In genomic region chr4:123524958-123525628, GRCh38 we compare ENCODE assay signal across 21 cellular contexts.
DNase-seq lines count a peak whose midpoint lies in the region; ATAC-seq and TF ChIP-seq lines count a peak whose summit lies in the region.
"Had no signal": no experiment of that assay in that cellular context is flagged by ENCODE, and none has a peak within 500 bp of the region (broad histone marks: within the 10 kb centered on the region; RNA-seq: fewer than 3 reads in every experiment).

No MANE protein-coding gene starts in this region.

- H3K9me3 Mint-ChIP-seq in progenitor cell of endocrine pancreas (ENCODE audit: low read depth), result peaks cover 3% of the 10 kb centered on the region
- H3K9me3 Mint-ChIP-seq: HFFc6 had no signal

- H3K27ac Mint-ChIP-seq in progenitor cell of endocrine pancreas, result peak overlapping the region; percentile 45
- H3K27ac Mint-ChIP-seq: HFFc6 had no signal

- H3K27me3 Mint-ChIP-seq in progenitor cell of endocrine pancreas, result no peaks in the 10 kb centered on the region

- no peak overlapping the region for H3K4me3 ChIP-seq in fibroblast of villous mesenchyme (ENCODE audit: low read depth, low read length)
- H3K4me3 ChIP-seq: tibial artery had no signal

- DNase-seq in DMS53 treated with DMSO at 0.1 percent for 48 hours (lab: John Stamatoyannopoulos, UW; ENCODE audit: unreplicated experiment) (peak; percentile 73), NCI-H69 (lab: John Stamatoyannopoulos, UW) (peak; percentile 40), fibroblast of villous mesenchyme (ENCODE audit: low read depth) (peak; percentile 95), progenitor cell of endocrine pancreas (ENCODE audit: low spot score, unreplicated experiment) (no peak), NCI-H2227 (lab: John Stamatoyannopoulos, UW; ENCODE audit: unreplicated experiment) (no peak), globus pallidus (ENCODE audit: low spot score) (no peak)
- DNase-seq: activated CD4-positive, CD25-positive, alpha-beta regulatory T cell treated with anti-CD3 and anti-CD28 coated beads, Interleukin-2, amount 50 U/mL, for 72 hours; activated CD8-positive, alpha-beta memory T cell treated with anti-CD3 and anti-CD28 coated beads for 24 hours; activated naive CD4-positive, alpha-beta T cell treated with anti-CD3 and anti-CD28 coated beads, Interleukin-2, amount 50 U/mL, for 16 hours; activated T-cell treated with anti-CD3 and anti-CD28 coated beads, Interleukin-2, amount 50 U/mL, for 48 hours; AML-193; HFFc6; left colon; MM.1S; NCI-H187 treated with DMSO at 0.1 percent for 48 hours; NCI-H446 treated with DMSO at 0.1 percent for 48 hours; stimulated activated naive CD4-positive, alpha-beta T cell; SW 1271; tibial artery had no signal

- H3K4me1 Mint-ChIP-seq in progenitor cell of endocrine pancreas (ENCODE audit: low read depth), result peaks cover 21% of the 10 kb centered on the region

- TF ChIP-seq CTCF in fibroblast of villous mesenchyme (IDR thresholded peaks at IDR 0.05; ENCODE audit: insufficient read depth, low read depth, low read length) (no peak), progenitor cell of endocrine pancreas (IDR thresholded peaks at IDR 0.05; ENCODE audit: unreplicated experiment) (no peak)

- no peak overlapping the region for H3K4me3 Mint-ChIP-seq in progenitor cell of endocrine pancreas (ENCODE audit: low read depth)
- H3K4me3 Mint-ChIP-seq: HFFc6 had no signal

- H3K36me3 Mint-ChIP-seq in progenitor cell of endocrine pancreas (ENCODE audit: insufficient read depth), result no peaks in the 10 kb centered on the region

- no peak for ATAC-seq in GM18511 (IDR thresholded peaks at IDR 0.05; ENCODE audit: unreplicated experiment)
- ATAC-seq: left colon, Right ventricle myocardium inferior had no signal

Comparison
In these comparisons a context has a peak if more than half of its experiments do, and no peak if none do; other contexts are left out.
1. DNase-seq: peak in DMS53 treated with DMSO at 0.1 percent for 48 hours (single experiment), NCI-H69 (single experiment) and fibroblast of villous mesenchyme (single experiment); none in progenitor cell of endocrine pancreas (single experiment), NCI-H2227 (single experiment) and globus pallidus (single experiment).